Comparison of ENCODE assay signal across 1 cellular context in the genomic region with DNA sequence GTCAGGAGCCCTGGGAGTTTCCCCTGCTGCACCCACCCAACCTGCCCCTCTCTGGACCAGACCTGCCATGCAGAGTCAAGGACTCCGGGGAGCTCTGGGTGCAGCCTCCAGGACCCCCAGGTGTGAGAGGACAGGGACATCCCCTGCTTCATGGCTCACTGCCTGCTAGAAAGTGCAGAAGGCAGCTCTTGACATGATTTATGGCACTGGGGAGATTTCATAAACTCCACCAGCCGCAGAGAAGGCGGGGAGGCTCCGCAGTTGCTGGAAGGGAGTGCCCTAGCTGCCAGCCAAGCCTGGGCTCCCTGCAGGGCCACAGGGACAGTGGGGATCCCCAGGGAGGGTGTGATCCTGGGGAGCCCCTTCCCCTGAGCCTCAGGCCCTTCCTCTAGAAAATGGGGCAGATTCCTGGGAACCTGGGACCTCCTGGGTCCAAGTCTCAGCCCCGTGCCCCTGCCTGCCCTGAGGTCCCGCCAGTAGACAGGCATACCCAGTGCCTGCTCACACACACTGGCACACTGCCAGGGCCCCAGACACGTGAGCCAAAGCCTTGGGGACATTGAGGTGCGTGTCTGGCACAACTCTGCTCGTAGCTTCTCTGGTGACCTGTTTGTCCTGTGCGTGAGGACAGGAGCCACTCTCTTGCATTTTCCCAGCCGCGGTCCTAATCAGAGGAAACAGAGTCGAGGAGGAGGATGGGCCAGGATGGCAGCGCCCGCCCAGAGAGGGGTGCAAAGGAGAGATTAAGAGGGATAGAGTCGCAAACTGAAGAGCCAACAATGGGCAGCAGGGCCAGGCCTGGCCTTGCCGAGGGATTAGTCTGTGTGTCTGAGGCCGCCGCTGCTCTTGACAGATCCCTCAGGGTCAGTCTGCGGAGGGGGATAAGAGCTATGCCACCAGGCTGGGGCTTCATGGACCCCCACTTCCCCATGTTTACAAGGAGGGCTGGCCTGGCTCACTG.
TF ChIP-seq lines count a peak whose summit lies in the region.

No MANE protein-coding gene starts in this region.

TF ChIP-seq in K562, 482 proteins besides CTCF, POLR2A, EP300 and RAD21 (continues in another document):
- TF ChIP-seq, protein P1, sequence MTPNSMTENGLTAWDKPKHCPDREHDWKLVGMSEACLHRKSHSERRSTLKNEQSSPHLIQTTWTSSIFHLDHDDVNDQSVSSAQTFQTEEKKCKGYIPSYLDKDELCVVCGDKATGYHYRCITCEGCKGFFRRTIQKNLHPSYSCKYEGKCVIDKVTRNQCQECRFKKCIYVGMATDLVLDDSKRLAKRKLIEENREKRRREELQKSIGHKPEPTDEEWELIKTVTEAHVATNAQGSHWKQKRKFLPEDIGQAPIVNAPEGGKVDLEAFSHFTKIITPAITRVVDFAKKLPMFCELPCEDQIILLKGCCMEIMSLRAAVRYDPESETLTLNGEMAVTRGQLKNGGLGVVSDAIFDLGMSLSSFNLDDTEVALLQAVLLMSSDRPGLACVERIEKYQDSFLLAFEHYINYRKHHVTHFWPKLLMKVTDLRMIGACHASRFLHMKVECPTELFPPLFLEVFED (CRISPR knock-in tag; conservative IDR thresholded peaks at IDR 0.05): no peak
- TF ChIP-seq POLR2H (tag; IDR thresholded peaks at IDR 0.05; ENCODE audit: low read depth) (no peak), NCOR1 (IDR thresholded peaks at IDR 0.05) (peak; percentile 81), NFIC (IDR thresholded peaks at IDR 0.05) (peak; percentile 68), NCOA4 (IDR thresholded peaks at IDR 0.05; ENCODE audit: partially characterized antibody) (no peak), MAFG (tag; conservative IDR thresholded peaks at IDR 0.05) (no peak), ZNF717 (CRISPR knock-in tag; IDR thresholded peaks at IDR 0.05) (no peak), PHF21A (IDR thresholded peaks at IDR 0.05; ENCODE audit: borderline replicate concordance, low read depth) (no peak), RBM14 (IDR thresholded peaks at IDR 0.05; ENCODE audit: borderline replicate concordance, insufficient read depth, low read depth, low read length) (no peak), HMG20B (CRISPR knock-in tag; IDR thresholded peaks at IDR 0.05) (no peak), TARDBP (IDR thresholded peaks at IDR 0.05) (no peak), MEIS2 (IDR thresholded peaks at IDR 0.05; ENCODE audit: partially characterized antibody) (peak; percentile 92), KDM1A (IDR thresholded peaks at IDR 0.05) (no peak), PTTG1 (tag; IDR thresholded peaks at IDR 0.05; ENCODE audit: low read depth) (no peak), SAFB (IDR thresholded peaks at IDR 0.05; ENCODE audit: borderline replicate concordance, low read depth, low read length) (no peak), BRD4 (IDR thresholded peaks at IDR 0.05) (no peak), SMAD1 (IDR thresholded peaks at IDR 0.05; ENCODE audit: low read depth, low read length, partially characterized antibody) (no peak), RBM34 (IDR thresholded peaks at IDR 0.05; ENCODE audit: borderline replicate concordance, insufficient read depth, low read length) (no peak), ZNF253 (CRISPR knock-in tag; conservative IDR thresholded peaks at IDR 0.05) (no peak), DPF2 (IDR thresholded peaks at IDR 0.05) (0 out of 2 replicates have a peak, but pooled peaks have one; percentile 24), SIN3A (IDR thresholded peaks at IDR 0.05; ENCODE audit: borderline replicate concordance in 2 of 2, control insufficient read depth in 1 of 2, low read depth in 2 of 2, low read length in 2 of 2) (no peak), HMG20A (CRISPR knock-in tag; conservative IDR thresholded peaks at IDR 0.05) (no peak), ZNF57 (CRISPR knock-in tag; IDR thresholded peaks at IDR 0.05) (no peak), NR2C1 (IDR thresholded peaks at IDR 0.05) (no peak), NR2C1 (tag; IDR thresholded peaks at IDR 0.05) (no peak)
- TF ChIP-seq, protein P2, sequence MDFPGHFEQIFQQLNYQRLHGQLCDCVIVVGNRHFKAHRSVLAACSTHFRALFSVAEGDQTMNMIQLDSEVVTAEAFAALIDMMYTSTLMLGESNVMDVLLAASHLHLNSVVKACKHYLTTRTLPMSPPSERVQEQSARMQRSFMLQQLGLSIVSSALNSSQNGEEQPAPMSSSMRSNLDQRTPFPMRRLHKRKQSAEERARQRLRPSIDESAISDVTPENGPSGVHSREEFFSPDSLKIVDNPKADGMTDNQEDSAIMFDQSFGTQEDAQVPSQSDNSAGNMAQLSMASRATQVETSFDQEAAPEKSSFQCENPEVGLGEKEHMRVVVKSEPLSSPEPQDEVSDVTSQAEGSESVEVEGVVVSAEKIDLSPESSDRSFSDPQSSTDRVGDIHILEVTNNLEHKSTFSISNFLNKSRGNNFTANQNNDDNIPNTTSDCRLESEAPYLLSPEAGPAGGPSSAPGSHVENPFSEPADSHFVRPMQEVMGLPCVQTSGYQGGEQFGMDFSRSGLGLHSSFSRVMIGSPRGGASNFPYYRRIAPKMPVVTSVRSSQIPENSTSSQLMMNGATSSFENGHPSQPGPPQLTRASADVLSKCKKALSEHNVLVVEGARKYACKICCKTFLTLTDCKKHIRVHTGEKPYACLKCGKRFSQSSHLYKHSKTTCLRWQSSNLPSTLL (IDR thresholded peaks at IDR 0.05): no peak
- TF ChIP-seq, protein P3, sequence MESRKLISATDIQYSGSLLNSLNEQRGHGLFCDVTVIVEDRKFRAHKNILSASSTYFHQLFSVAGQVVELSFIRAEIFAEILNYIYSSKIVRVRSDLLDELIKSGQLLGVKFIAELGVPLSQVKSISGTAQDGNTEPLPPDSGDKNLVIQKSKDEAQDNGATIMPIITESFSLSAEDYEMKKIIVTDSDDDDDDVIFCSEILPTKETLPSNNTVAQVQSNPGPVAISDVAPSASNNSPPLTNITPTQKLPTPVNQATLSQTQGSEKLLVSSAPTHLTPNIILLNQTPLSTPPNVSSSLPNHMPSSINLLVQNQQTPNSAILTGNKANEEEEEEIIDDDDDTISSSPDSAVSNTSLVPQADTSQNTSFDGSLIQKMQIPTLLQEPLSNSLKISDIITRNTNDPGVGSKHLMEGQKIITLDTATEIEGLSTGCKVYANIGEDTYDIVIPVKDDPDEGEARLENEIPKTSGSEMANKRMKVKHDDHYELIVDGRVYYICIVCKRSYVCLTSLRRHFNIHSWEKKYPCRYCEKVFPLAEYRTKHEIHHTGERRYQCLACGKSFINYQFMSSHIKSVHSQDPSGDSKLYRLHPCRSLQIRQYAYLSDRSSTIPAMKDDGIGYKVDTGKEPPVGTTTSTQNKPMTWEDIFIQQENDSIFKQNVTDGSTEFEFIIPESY (CRISPR knock-in tag; IDR thresholded peaks at IDR 0.05): no peak
- TF ChIP-seq, protein P4, sequence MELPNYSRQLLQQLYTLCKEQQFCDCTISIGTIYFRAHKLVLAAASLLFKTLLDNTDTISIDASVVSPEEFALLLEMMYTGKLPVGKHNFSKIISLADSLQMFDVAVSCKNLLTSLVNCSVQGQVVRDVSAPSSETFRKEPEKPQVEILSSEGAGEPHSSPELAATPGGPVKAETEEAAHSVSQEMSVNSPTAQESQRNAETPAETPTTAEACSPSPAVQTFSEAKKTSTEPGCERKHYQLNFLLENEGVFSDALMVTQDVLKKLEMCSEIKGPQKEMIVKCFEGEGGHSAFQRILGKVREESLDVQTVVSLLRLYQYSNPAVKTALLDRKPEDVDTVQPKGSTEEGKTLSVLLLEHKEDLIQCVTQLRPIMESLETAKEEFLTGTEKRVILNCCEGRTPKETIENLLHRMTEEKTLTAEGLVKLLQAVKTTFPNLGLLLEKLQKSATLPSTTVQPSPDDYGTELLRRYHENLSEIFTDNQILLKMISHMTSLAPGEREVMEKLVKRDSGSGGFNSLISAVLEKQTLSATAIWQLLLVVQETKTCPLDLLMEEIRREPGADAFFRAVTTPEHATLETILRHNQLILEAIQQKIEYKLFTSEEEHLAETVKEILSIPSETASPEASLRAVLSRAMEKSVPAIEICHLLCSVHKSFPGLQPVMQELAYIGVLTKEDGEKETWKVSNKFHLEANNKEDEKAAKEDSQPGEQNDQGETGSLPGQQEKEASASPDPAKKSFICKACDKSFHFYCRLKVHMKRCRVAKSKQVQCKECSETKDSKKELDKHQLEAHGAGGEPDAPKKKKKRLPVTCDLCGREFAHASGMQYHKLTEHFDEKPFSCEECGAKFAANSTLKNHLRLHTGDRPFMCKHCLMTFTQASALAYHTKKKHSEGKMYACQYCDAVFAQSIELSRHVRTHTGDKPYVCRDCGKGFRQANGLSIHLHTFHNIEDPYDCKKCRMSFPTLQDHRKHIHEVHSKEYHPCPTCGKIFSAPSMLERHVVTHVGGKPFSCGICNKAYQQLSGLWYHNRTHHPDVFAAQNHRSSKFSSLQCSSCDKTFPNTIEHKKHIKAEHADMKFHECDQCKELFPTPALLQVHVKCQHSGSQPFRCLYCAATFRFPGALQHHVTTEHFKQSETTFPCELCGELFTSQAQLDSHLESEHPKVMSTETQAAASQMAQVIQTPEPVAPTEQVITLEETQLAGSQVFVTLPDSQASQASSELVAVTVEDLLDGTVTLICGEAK (IDR thresholded peaks at IDR 0.05): no peak
- TF ChIP-seq, protein P4 (CRISPR knock-in tag; IDR thresholded peaks at IDR 0.05): no peak
- TF ChIP-seq, protein P5, sequence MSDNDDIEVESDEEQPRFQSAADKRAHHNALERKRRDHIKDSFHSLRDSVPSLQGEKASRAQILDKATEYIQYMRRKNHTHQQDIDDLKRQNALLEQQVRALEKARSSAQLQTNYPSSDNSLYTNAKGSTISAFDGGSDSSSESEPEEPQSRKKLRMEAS (CRISPR knock-in tag; IDR thresholded peaks at IDR 0.05): no peak
- TF ChIP-seq, protein P6, sequence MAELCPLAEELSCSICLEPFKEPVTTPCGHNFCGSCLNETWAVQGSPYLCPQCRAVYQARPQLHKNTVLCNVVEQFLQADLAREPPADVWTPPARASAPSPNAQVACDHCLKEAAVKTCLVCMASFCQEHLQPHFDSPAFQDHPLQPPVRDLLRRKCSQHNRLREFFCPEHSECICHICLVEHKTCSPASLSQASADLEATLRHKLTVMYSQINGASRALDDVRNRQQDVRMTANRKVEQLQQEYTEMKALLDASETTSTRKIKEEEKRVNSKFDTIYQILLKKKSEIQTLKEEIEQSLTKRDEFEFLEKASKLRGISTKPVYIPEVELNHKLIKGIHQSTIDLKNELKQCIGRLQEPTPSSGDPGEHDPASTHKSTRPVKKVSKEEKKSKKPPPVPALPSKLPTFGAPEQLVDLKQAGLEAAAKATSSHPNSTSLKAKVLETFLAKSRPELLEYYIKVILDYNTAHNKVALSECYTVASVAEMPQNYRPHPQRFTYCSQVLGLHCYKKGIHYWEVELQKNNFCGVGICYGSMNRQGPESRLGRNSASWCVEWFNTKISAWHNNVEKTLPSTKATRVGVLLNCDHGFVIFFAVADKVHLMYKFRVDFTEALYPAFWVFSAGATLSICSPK (IDR thresholded peaks at IDR 0.05; ENCODE audit: borderline replicate concordance): no peak
- TF ChIP-seq, protein P7, sequence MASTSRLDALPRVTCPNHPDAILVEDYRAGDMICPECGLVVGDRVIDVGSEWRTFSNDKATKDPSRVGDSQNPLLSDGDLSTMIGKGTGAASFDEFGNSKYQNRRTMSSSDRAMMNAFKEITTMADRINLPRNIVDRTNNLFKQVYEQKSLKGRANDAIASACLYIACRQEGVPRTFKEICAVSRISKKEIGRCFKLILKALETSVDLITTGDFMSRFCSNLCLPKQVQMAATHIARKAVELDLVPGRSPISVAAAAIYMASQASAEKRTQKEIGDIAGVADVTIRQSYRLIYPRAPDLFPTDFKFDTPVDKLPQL (IDR thresholded peaks at IDR 0.05; ENCODE audit: extremely low read depth, insufficient read length): no peak
- TF ChIP-seq, protein P8, sequence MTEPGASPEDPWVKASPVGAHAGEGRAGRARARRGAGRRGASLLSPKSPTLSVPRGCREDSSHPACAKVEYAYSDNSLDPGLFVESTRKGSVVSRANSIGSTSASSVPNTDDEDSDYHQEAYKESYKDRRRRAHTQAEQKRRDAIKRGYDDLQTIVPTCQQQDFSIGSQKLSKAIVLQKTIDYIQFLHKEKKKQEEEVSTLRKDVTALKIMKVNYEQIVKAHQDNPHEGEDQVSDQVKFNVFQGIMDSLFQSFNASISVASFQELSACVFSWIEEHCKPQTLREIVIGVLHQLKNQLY (CRISPR knock-in tag; conservative IDR thresholded peaks at IDR 0.05): no peak
